ENCODE assay signal across 8 cellular contexts in genomic region chr13:21668665-21669599, GRCh38. TPM values are rescaled to one million over a fixed set of nuclear protein-coding genes. Genes with fewer than 3 reads are reported as not detected.
DNase-seq lines count a peak whose midpoint lies in the region; ATAC-seq and TF ChIP-seq lines count a peak whose summit lies in the region.

No MANE protein-coding gene starts in this region.

- peak overlapping the region; percentile 81 for H2AFZ ChIP-seq in GM23248

- no peaks in the 10 kb centered on the region for H3K9me3 Mint-ChIP-seq in effector memory CD8-positive, alpha-beta T cell
- peaks cover 0 to 3% (median 0%) of the 10 kb centered on the region in 11 donors for H3K9me3 Mint-ChIP-seq in naive thymus-derived CD4-positive, alpha-beta T cell

- H3K4me1 ChIP-seq in GM23248 (ENCODE audit: insufficient read depth) = 0 out of 2 replicates have a peak, but pooled peaks cover 2% of the 10 kb centered on the region
- H3K4me1 ChIP-seq in naive thymus-derived CD4-positive, alpha-beta T cell (ENCODE audit: control insufficient read depth in 2 of 2, insufficient read depth in 2 of 2, low read length in 2 of 2) = peaks cover 19 to 26% of the 10 kb centered on the region in 2 donors

- H3K9me2 ChIP-seq in GM23248 (ENCODE audit: insufficient read depth) = no peaks in the 10 kb centered on the region

- H3K4me3 ChIP-seq in AG04449 (ENCODE audit: low read depth, low read length) (peak overlapping the region; percentile 59), GM23248 (peak overlapping the region; percentile 72), WI38 (ENCODE audit: low read depth, low read length) (peak overlapping the region; percentile 71)
- H3K4me3 ChIP-seq in naive thymus-derived CD4-positive, alpha-beta T cell (ENCODE audit: low read length) = peak overlapping the region; percentile 92

- no peak for DNase-seq in AG04449 (ENCODE audit: low read depth, low spot score)
- DNase-seq in GM23248 = peak; percentile 47
- peak; percentile 49 to 55 (median 54) for DNase-seq in effector memory CD8-positive, alpha-beta T cell
- DNase-seq in naive thymus-derived CD4-positive, alpha-beta T cell = peak in 7 of 9 donors; percentile 19 to 56 (median 32)
- no peak for DNase-seq in H4 (ENCODE audit: low spot score)

- in situ Hi-C loops in GM23248 (cut with MboI) = no loop called here

- peak overlapping the region; percentile 15; the same call in 1 of the 2 replicates for H3K9ac ChIP-seq in GM23248

- H4K20me1 ChIP-seq in GM23248 (ENCODE audit: insufficient read depth) = no peaks in the 10 kb centered on the region

- peak overlapping the region; percentile 78 to 88 for H3K27ac Mint-ChIP-seq in effector memory CD8-positive, alpha-beta T cell
- peak overlapping the region in 8 of 9 donors; percentile 12 to 87 (median 77) for H3K27ac Mint-ChIP-seq in naive thymus-derived CD4-positive, alpha-beta T cell

- peak overlapping the region; percentile 88 for H3K4me3 Mint-ChIP-seq in effector memory CD8-positive, alpha-beta T cell
- H3K4me3 Mint-ChIP-seq in naive thymus-derived CD4-positive, alpha-beta T cell = peak overlapping the region; percentile 87 to 98 (median 92)

- H3K36me3 ChIP-seq in GM23248 (ENCODE audit: low read depth) = no peaks in the 10 kb centered on the region
- no peaks in the 10 kb centered on the region for H3K36me3 ChIP-seq in naive thymus-derived CD4-positive, alpha-beta T cell (ENCODE audit: control insufficient read depth in 2 of 3, insufficient read depth in 3 of 3, low read length in 3 of 3)

- peaks cover 20% of the 10 kb centered on the region for H3K36me3 Mint-ChIP-seq in effector memory CD8-positive, alpha-beta T cell (ENCODE audit: insufficient read depth)
- no peaks in the 10 kb centered on the region for H3K36me3 Mint-ChIP-seq in naive thymus-derived CD4-positive, alpha-beta T cell

- no peaks in the 10 kb centered on the region for H3K79me2 ChIP-seq in GM23248 (ENCODE audit: insufficient read depth)

- peaks cover 0 to 11% of the 10 kb centered on the region in 2 donors for H3K27me3 Mint-ChIP-seq in effector memory CD8-positive, alpha-beta T cell
- H3K27me3 Mint-ChIP-seq in naive thymus-derived CD4-positive, alpha-beta T cell = peaks cover 5 to 67% (median 19%) of the 10 kb centered on the region in 5 donors

- peak; percentile 41 for ATAC-seq in effector memory CD8-positive, alpha-beta T cell (replicated peaks)
- ATAC-seq in naive thymus-derived CD4-positive, alpha-beta T cell = peak; percentile 29
- ATAC-seq in GM18867 (IDR thresholded peaks at IDR 0.05; ENCODE audit: unreplicated experiment) (no peak), HG03432 (IDR thresholded peaks at IDR 0.05; ENCODE audit: unreplicated experiment) (no peak)

- TF ChIP-seq CTCF in AG04449 (IDR thresholded peaks at IDR 0.05; ENCODE audit: insufficient read depth, low read length, missing control alignments) (no peak), WI38 (IDR thresholded peaks at IDR 0.05; ENCODE audit: low read depth, low read length) (no peak)

- POLR2A ChIA-PET in AG04449 (lab: Yijun Ruan, JAX) = no interaction called here
- POLR2A ChIA-PET in naive thymus-derived CD4-positive, alpha-beta T cell (lab: Charles Lee) = interaction anchor here (0.5 to 8.2 kb wide), 4 partner anchors 31 to 522 kb away, joined by 3 to 86 read pairs (median 4); partner anchors contain the start of gene MICU2

- H3K9me3 ChIP-seq in GM23248 (ENCODE audit: low read depth) = no peaks in the 10 kb centered on the region
- H3K9me3 ChIP-seq in naive thymus-derived CD4-positive, alpha-beta T cell (ENCODE audit: control insufficient read depth in 2 of 3, low read length in 3 of 3) = no peaks in the 10 kb centered on the region

- peaks cover 33 to 35% of the 10 kb centered on the region in 2 donors for H3K4me1 Mint-ChIP-seq in effector memory CD8-positive, alpha-beta T cell (ENCODE audit: low read depth in 2 of 2)
- H3K4me1 Mint-ChIP-seq in naive thymus-derived CD4-positive, alpha-beta T cell = peaks cover 27 to 39% (median 36%) of the 10 kb centered on the region in 7 donors

- H3F3A ChIP-seq in GM23248 (ENCODE audit: insufficient read depth) = 0 out of 2 replicates have a peak, but pooled peaks cover 7% of the 10 kb centered on the region

- peaks cover 43% of the 10 kb centered on the region for H3K27me3 ChIP-seq in GM23248 (replicated peaks; ENCODE audit: insufficient read depth)
- H3K27me3 ChIP-seq in naive thymus-derived CD4-positive, alpha-beta T cell (ENCODE audit: control insufficient read depth in 2 of 2, insufficient read depth in 2 of 2, low read length in 2 of 2) = no peaks in the 10 kb centered on the region

- CTCF ChIA-PET in AG04449 (lab: Yijun Ruan, JAX) = interaction anchor here (1.3 to 1.7 kb wide), 2 partner anchors 29 to 64 kb away, joined by 3 to 5 read pairs; no protein-coding TSS in a partner anchor
- CTCF ChIA-PET in naive thymus-derived CD4-positive, alpha-beta T cell (lab: Charles Lee) = interaction anchor here (1.4 kb wide), 1 partner anchor 37 kb away, joined by 3 read pairs; no protein-coding TSS in a partner anchor

- WGBS in GM23248 (ENCODE audit: low coverage in 1 of 2, low lambda C conversion rate in 2 of 2, missing lambda C conversion rate in 2 of 2), 2 experiments = 8 to 9% methylated on average over 44 to 49 of the region's 49 CpGs

- intact Hi-C loops in naive thymus-derived CD4-positive, alpha-beta T cell (cut with micrococcal nuclease) = loop anchor here in 1 of 2 donors (1.0 to 5.0 kb wide), 2 partner anchors 609 to 967 kb away; partner anchors contain the start of gene IL17D

- peak overlapping the region; percentile 88 for H3K4me2 ChIP-seq in GM23248 (ENCODE audit: unreplicated experiment)

- H3K27ac ChIP-seq in GM23248 = no peak overlapping the region
- no peak overlapping the region for H3K27ac ChIP-seq in naive thymus-derived CD4-positive, alpha-beta T cell (ENCODE audit: low read depth, low read length)

RNA-seq across cellular contexts. Expression of gene FGF9, which starts 1.9 kb away (rescaled TPM):
- total RNA-seq in GM23248 (2014; rRNA removed; shearing (Covaris generic)) = 0.65 TPM in 1 of 2 replicates, not detected in the other
- polyA plus RNA-seq in GM23248 (2016; fragmentation: Nextera tagmentation; extraction: Ambion mirVana) = 0.39 and 0.75 TPM in 2 replicates
- total RNA-seq in naive thymus-derived CD4-positive, alpha-beta T cell = 1 to 10 TPM in 4 of 5 experiments, under 1 TPM in 1; 0.19 to 5.6 (median 2.0) TPM
- polyA plus RNA-seq in naive thymus-derived CD4-positive, alpha-beta T cell = 1 to 10 TPM; 1.2 to 3.1 TPM
- 0.56 TPM in 1 of 2 replicates, not detected in the other for total RNA-seq in H4 (2014; rRNA removed; shearing (Covaris generic))

Comparison
In these comparisons a context has a peak if more than half of its experiments do, and no peak if none do; other contexts are left out.
1. DNase-seq: peak in GM23248 (single experiment), effector memory CD8-positive, alpha-beta T cell (3 of 3) and naive thymus-derived CD4-positive, alpha-beta T cell (7 of 9); none in AG04449 (single experiment) and H4 (single experiment).
2. ATAC-seq: peak in effector memory CD8-positive, alpha-beta T cell (single experiment) and naive thymus-derived CD4-positive, alpha-beta T cell (single experiment); none in GM18867 (single experiment) and HG03432 (single experiment).
3. Peak in every context shown above with its lines, with median percentiles within 50 percentile points of each other: H3K4me3 ChIP-seq.